In the genomic region with DNA sequence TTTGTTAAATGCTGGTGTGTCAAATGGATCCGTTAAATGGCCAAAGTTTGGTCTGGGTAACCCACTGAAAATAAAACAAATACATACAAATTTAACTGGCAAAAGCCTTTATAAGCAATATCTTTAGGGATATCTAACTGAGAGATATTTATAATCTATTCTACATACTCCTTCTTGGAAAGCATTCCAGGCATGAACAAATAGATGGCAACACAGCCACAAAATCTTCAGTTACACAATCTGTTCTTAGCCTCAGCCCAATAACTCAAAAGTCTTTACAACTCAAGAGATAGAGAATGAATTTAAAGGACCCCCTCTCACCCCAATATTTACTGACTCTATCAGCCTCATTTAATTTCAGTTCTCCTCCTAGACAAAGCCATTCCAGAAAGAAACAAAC, we compare ENCODE assay signal across 23 cellular contexts.
"Had no signal": no experiment of that assay in that cellular context is flagged by ENCODE, and none has a peak within 500 bp of the region (broad histone marks: within the 10 kb centered on the region; RNA-seq: fewer than 3 reads in every experiment).

No MANE protein-coding gene starts in this region.

- H3K4me3 ChIP-seq: breast epithelium, lung, tibial nerve had no signal

- H3K4me3 Mint-ChIP-seq: activated CD4-positive, alpha-beta memory T cell treated with anti-CD3 and anti-CD28 coated beads, Interleukin-2, amount 10 ng/mL, durations not matched to agents 7 days and 5 days; activated naive CD4-positive, alpha-beta T cell treated with anti-CD3 and anti-CD28 coated beads for 36 hours; naive B cell; neural crest cell; stimulated activated naive CD8-positive, alpha-beta T cell treated with anti-CD3 and anti-CD28 coated beads, Interleukin-15, Interleukin-2, amounts not matched to agents 100 ng/mL and 50 ng/mL, for 24 hours; WTC11 had no signal

- H3K27me3 Mint-ChIP-seq: activated CD4-positive, alpha-beta memory T cell treated with anti-CD3 and anti-CD28 coated beads, Interleukin-2, amount 10 ng/mL, durations not matched to agents 7 days and 5 days; naive B cell; stimulated activated naive CD8-positive, alpha-beta T cell treated with anti-CD3 and anti-CD28 coated beads, Interleukin-15, Interleukin-2, amounts not matched to agents 100 ng/mL and 50 ng/mL, for 24 hours had no signal

- H3K27me3 ChIP-seq: breast epithelium, foreskin keratinocyte, tibial nerve had no signal

- H3K9me3 Mint-ChIP-seq: activated CD4-positive, alpha-beta memory T cell treated with anti-CD3 and anti-CD28 coated beads, Interleukin-2, amount 10 ng/mL, durations not matched to agents 7 days and 5 days; activated naive CD4-positive, alpha-beta T cell treated with anti-CD3 and anti-CD28 coated beads for 36 hours; naive B cell; neural crest cell; stimulated activated naive CD8-positive, alpha-beta T cell treated with anti-CD3 and anti-CD28 coated beads, Interleukin-15, Interleukin-2, amounts not matched to agents 100 ng/mL and 50 ng/mL, for 24 hours; WTC11 had no signal

- H3K27ac ChIP-seq: breast epithelium, foreskin keratinocyte, tibial nerve had no signal

- ATAC-seq: foreskin keratinocyte, left lobe of liver, right cardiac atrium, WTC11 had no signal

- H3K4me1 ChIP-seq: breast epithelium, foreskin keratinocyte had no signal

- H3K9me3 ChIP-seq: breast epithelium, tibial nerve had no signal

- DNase-seq: activated CD4-positive, alpha-beta memory T cell treated with anti-CD3 and anti-CD28 coated beads, Interleukin-2, amount 10 ng/mL, durations not matched to agents 7 days and 5 days; activated CD4-positive, alpha-beta T cell treated with anti-CD3 and anti-CD28 coated beads for 48 hours; activated naive CD4-positive, alpha-beta T cell treated with anti-CD3 and anti-CD28 coated beads for 36 hours; activated T-cell treated with anti-CD3 and anti-CD28 coated beads, Interleukin-2, amount 50 U/mL, for 1 hour; aorta; cortex of kidney; erythroblast; foreskin keratinocyte; glutamatergic neuron; kidney; midbrain; naive B cell; right cardiac atrium; small intestine; stimulated activated CD4-positive, alpha-beta T cell treated with anti-CD3 and anti-CD28 coated beads, Interleukin-15, amount 100 ng/mL, for 24 hours; stimulated activated CD4-positive, alpha-beta T cell treated with anti-CD3 and anti-CD28 coated beads, Interleukin-2, amount 100 ng/mL, for 48 hours had no signal

- H3K4me1 Mint-ChIP-seq: activated CD4-positive, alpha-beta memory T cell treated with anti-CD3 and anti-CD28 coated beads, Interleukin-2, amount 10 ng/mL, durations not matched to agents 7 days and 5 days; naive B cell; neural crest cell; WTC11 had no signal

- H3K27ac Mint-ChIP-seq: activated CD4-positive, alpha-beta memory T cell treated with anti-CD3 and anti-CD28 coated beads, Interleukin-2, amount 10 ng/mL, durations not matched to agents 7 days and 5 days; activated naive CD4-positive, alpha-beta T cell treated with anti-CD3 and anti-CD28 coated beads for 36 hours; stimulated activated naive CD8-positive, alpha-beta T cell treated with anti-CD3 and anti-CD28 coated beads, Interleukin-15, Interleukin-2, amounts not matched to agents 100 ng/mL and 50 ng/mL, for 24 hours; WTC11 had no signal
